22 cellular contexts compared by ENCODE assay signal in genomic region chr7:21981524-21981923, GRCh38.
"Had no signal": no experiment of that assay in that cellular context is flagged by ENCODE, and none has a peak within 500 bp of the region (broad histone marks: within the 10 kb centered on the region; RNA-seq: fewer than 3 reads in every experiment).

No MANE protein-coding gene starts in this region.

- H3K27me3 ChIP-seq: breast epithelium, gastrocnemius medialis, left lung, right atrium auricular region, suprapubic skin, tibial artery, upper lobe of right lung had no signal

- DNase-seq: activated B cell treated with CpG ODN at 0.5 μM for 24 hours; activated CD4-positive, alpha-beta T cell treated with anti-CD3 and anti-CD28 coated beads, Interleukin-2, amount 50 U/mL, for 1 hour; activated CD8-positive, alpha-beta T cell treated with anti-CD3 and anti-CD28 coated beads for 36 hours; activated T-cell treated with anti-CD3 and anti-CD28 coated beads, Interleukin-2, amount 50 U/mL, for 48 hours; dermis blood vessel endothelial cell; effector CD8-positive, alpha-beta T cell; gastrocnemius medialis; glutamatergic neuron; left lung; stimulated activated CD4-positive, alpha-beta T cell treated with anti-CD3 and anti-CD28 coated beads, Interleukin-1b, Interleukin-23, amount 100 ng/mL, for 48 hours; stimulated activated CD4-positive, alpha-beta T cell treated with anti-CD3 and anti-CD28 coated beads, Interleukin-4, amount 100 ng/mL, for 4 hours; stimulated activated CD8-positive, alpha-beta memory T cell treated with anti-CD3 and anti-CD28 coated beads, Interleukin-4, amount 100 ng/mL, for 48 hours; stimulated activated naive B cell treated with anti-CD40 and anti-IgM and Interleukin-4, amounts not matched to agents 10 μg/mL and 1 μg/mL and 100 μg/mL, for 72 hours; tibial artery; upper lobe of right lung had no signal

- H3K4me1 ChIP-seq: breast epithelium, gastrocnemius medialis, left lung, right atrium auricular region, suprapubic skin, tibial artery, upper lobe of right lung had no signal

- H3K9me3 ChIP-seq: breast epithelium, gastrocnemius medialis, left lung, right atrium auricular region, suprapubic skin, tibial artery, upper lobe of right lung had no signal

- H3K4me3 ChIP-seq: breast epithelium, gastrocnemius medialis, left lung, lung, right atrium auricular region, smooth muscle cell, suprapubic skin, tibial artery, upper lobe of right lung had no signal

- H3K36me3 ChIP-seq: breast epithelium, gastrocnemius medialis, left lung, right atrium auricular region, suprapubic skin, tibial artery, upper lobe of right lung had no signal

- H3K4me2 ChIP-seq: smooth muscle cell had no signal

- ATAC-seq: activated CD8-positive, alpha-beta T cell treated with anti-CD3 and anti-CD28 coated beads for 36 hours; activated naive CD4-positive, alpha-beta T cell treated with anti-CD3 and anti-CD28 coated beads, Interleukin-2, amount 50 U/mL, for 72 hours; gastrocnemius medialis; left lung; natural killer cell treated with Interleukin-12 subunit alpha and Interleukin-12 subunit beta and Interleukin-15 and Interleukin-18, amount 100 ng/mL, for 72 hours; stimulated activated naive B cell treated with anti-CD40 and anti-IgM and Interleukin-4, amounts not matched to agents 10 μg/mL and 1 μg/mL and 100 μg/mL, for 72 hours; upper lobe of right lung had no signal

- H3K27ac ChIP-seq: breast epithelium, gastrocnemius medialis, left lung, right atrium auricular region, suprapubic skin, tibial artery, upper lobe of right lung had no signal
